Comparison of ENCODE assay signal across 1 cellular context in genomic region chr1:150560986-150561829, GRCh38.
TF ChIP-seq lines count a peak whose summit lies in the region.

No MANE protein-coding gene starts in this region.

TF ChIP-seq in GM12878, 131 proteins besides CTCF, POLR2A, EP300 and RAD21:
- peak; percentile 31 for TF ChIP-seq RELB (IDR thresholded peaks at IDR 0.05; ENCODE audit: low read depth)
- peak; percentile 79 for TF ChIP-seq SMC3 (IDR thresholded peaks at IDR 0.05; ENCODE audit: borderline replicate concordance, low read length)
- no peak for TF ChIP-seq SREBF2 (IDR thresholded peaks at IDR 0.05; ENCODE audit: low read length)
- TF ChIP-seq TAF1 (IDR thresholded peaks at IDR 0.05; ENCODE audit: borderline replicate concordance, low read depth, low read length), result 0 out of 2 replicates have a peak, but pooled peaks have one; percentile 28
- peak; percentile 25; the same call in 1 of the 2 replicates for TF ChIP-seq NRF1 (conservative IDR thresholded peaks at IDR 0.05; ENCODE audit: low read depth, low read length)
- TF ChIP-seq SMAD5 (IDR thresholded peaks at IDR 0.05; ENCODE audit: low read depth), result 0 out of 2 replicates have a peak, but pooled peaks have one; percentile 34
- TF ChIP-seq NKRF (conservative IDR thresholded peaks at IDR 0.05), result 0 out of 2 replicates have a peak, but pooled peaks have one; percentile 5
- TF ChIP-seq SKIL (IDR thresholded peaks at IDR 0.05; ENCODE audit: low read depth, poor library complexity, severe bottlenecking), result peak; percentile 53
- TF ChIP-seq RELA (IDR thresholded peaks at IDR 0.05; ENCODE audit: borderline replicate concordance, partially characterized antibody), result peak; percentile 10
- 0 out of 4 replicates have a peak, but pooled peaks of 1 of the 2 experiments have one; percentile 14 for TF ChIP-seq BHLHE40 (IDR thresholded peaks at IDR 0.05; ENCODE audit: borderline replicate concordance in 1 of 2, low read depth in 2 of 2, low read length in 1 of 2)
- no peak for TF ChIP-seq CEBPZ (IDR thresholded peaks at IDR 0.05; ENCODE audit: low read depth, low read length)
- no peak; the same call in 2 of the 3 replicates for TF ChIP-seq POU2F2 (IDR thresholded peaks at IDR 0.05; ENCODE audit: borderline replicate concordance, low read depth, low read length)
- TF ChIP-seq HDGF (IDR thresholded peaks at IDR 0.05), result peak; percentile 62; the same call in 1 of the 2 replicates
- peak; percentile 93 for TF ChIP-seq SMARCA5 (IDR thresholded peaks at IDR 0.05)
- TF ChIP-seq BCL11A (IDR thresholded peaks at IDR 0.05; ENCODE audit: low read depth, low read length), result peak; percentile 3; the same call in 1 of the 2 replicates
- TF ChIP-seq IKZF2 (IDR thresholded peaks at IDR 0.05), result peak; percentile 67 to 73
- TF ChIP-seq IKZF1 (conservative IDR thresholded peaks at IDR 0.05), result peak; percentile 74
- TF ChIP-seq CBFB (IDR thresholded peaks at IDR 0.05; ENCODE audit: low read depth), result peak; percentile 17; the same call in 1 of the 2 replicates
- TF ChIP-seq NBN (IDR thresholded peaks at IDR 0.05), result peak; percentile 15; the same call in 1 of the 2 replicates
- 0 out of 2 replicates have a peak, but pooled peaks have one; percentile 18 for TF ChIP-seq STAT1 (conservative IDR thresholded peaks at IDR 0.05)
- TF ChIP-seq POLR2AphosphoS2 (IDR thresholded peaks at IDR 0.05; ENCODE audit: low read depth, low read length), result 0 out of 2 replicates have a peak, but pooled peaks have one; percentile 25
- TF ChIP-seq ZNF24 (IDR thresholded peaks at IDR 0.05), result no peak
- TF ChIP-seq SIN3A (IDR thresholded peaks at IDR 0.05; ENCODE audit: low read depth, low read length), result peak; percentile 41; the same call in 1 of the 2 replicates
- peak; percentile 55; the same call in 1 of the 2 replicates for TF ChIP-seq MXI1 (IDR thresholded peaks at IDR 0.05; ENCODE audit: low read depth, low read length)
- no peak for TF ChIP-seq REST (IDR thresholded peaks at IDR 0.05; ENCODE audit: low read depth, low read length)
- no peak for TF ChIP-seq ZZZ3 (IDR thresholded peaks at IDR 0.05; ENCODE audit: control insufficient read depth, insufficient read length, low read depth)
- no peak for TF ChIP-seq HDAC2 (IDR thresholded peaks at IDR 0.05)
- TF ChIP-seq IRF4 (IDR thresholded peaks at IDR 0.05; ENCODE audit: low read depth, low read length), result 0 out of 2 replicates have a peak, but pooled peaks have one; percentile 19
- peak; percentile 55; the same call in 1 of the 2 replicates for TF ChIP-seq MAX (IDR thresholded peaks at IDR 0.05; ENCODE audit: low read depth, low read length)
- TF ChIP-seq HDAC6 (IDR thresholded peaks at IDR 0.05; ENCODE audit: unreplicated experiment), result no peak
- no peak for TF ChIP-seq KDM1A (IDR thresholded peaks at IDR 0.05; ENCODE audit: borderline replicate concordance)
- TF ChIP-seq ZBED1 (IDR thresholded peaks at IDR 0.05; ENCODE audit: borderline replicate concordance), result no peak
- 0 out of 2 replicates have a peak, but pooled peaks have one; percentile 14 for TF ChIP-seq CHD2 (IDR thresholded peaks at IDR 0.05; ENCODE audit: borderline replicate concordance, low read depth, low read length)
- no peak for TF ChIP-seq SUZ12 (IDR thresholded peaks at IDR 0.05; ENCODE audit: unreplicated experiment)
- TF ChIP-seq SRF (IDR thresholded peaks at IDR 0.05; ENCODE audit: low read depth in 2 of 2, low read length in 2 of 2), result 0 out of 4 replicates have a peak, but pooled peaks of 1 of the 2 experiments have one; percentile 11
- TF ChIP-seq HCFC1 (IDR thresholded peaks at IDR 0.05; ENCODE audit: low read length), result 0 out of 2 replicates have a peak, but pooled peaks have one; percentile 0
- TF ChIP-seq POLR2AphosphoS5 (IDR thresholded peaks at IDR 0.05; ENCODE audit: low read length), result 0 out of 2 replicates have a peak, but pooled peaks have one; percentile 33
- TF ChIP-seq CREM (IDR thresholded peaks at IDR 0.05; ENCODE audit: low read depth), result peak; percentile 17; the same call in 1 of the 2 replicates
- TF ChIP-seq TARDBP (IDR thresholded peaks at IDR 0.05; ENCODE audit: borderline replicate concordance), result no peak
- TF ChIP-seq LARP7 (IDR thresholded peaks at IDR 0.05), result peak; percentile 49; the same call in 1 of the 2 replicates
- 0 out of 2 replicates have a peak, but pooled peaks have one; percentile 27 for TF ChIP-seq DPF2 (IDR thresholded peaks at IDR 0.05)
